In genomic region chr21:44401386-44402160, GRCh38 we compare ENCODE assay signal across 22 cellular contexts. TPM values are rescaled to one million over a fixed set of nuclear protein-coding genes. Genes with fewer than 3 reads are reported as not detected.
DNase-seq lines count a peak whose midpoint lies in the region; ATAC-seq and TF ChIP-seq lines count a peak whose summit lies in the region.
"Had no signal": no experiment of that assay in that cellular context is flagged by ENCODE, and none has a peak within 500 bp of the region (broad histone marks: within the 10 kb centered on the region; RNA-seq: fewer than 3 reads in every experiment).

No MANE protein-coding gene starts in this region.

- H3K9me3 ChIP-seq in heart right ventricle (no peaks in the 10 kb centered on the region), neural progenitor cell (ENCODE audit: low read depth) (no peaks in the 10 kb centered on the region)
- H3K9me3 ChIP-seq: SJCRH30 had no signal

- intact Hi-C loops in cardiac septum (cut with DNase I) = no loop called here
- intact Hi-C loops in heart right ventricle (cut with DNase I) = no loop called here

- peak; percentile 70 for DNase-seq in cardiac septum (ENCODE audit: low spot score)
- DNase-seq in heart right ventricle = no peak
- DNase-seq in ecto neural progenitor cell (ENCODE audit: low spot score) = peak; percentile 42
- DNase-seq in neural progenitor cell (ENCODE audit: low spot score) = no peak
- DNase-seq in anterior cingulate cortex (lab: John Stamatoyannopoulos, UW) = no peak
- DNase-seq in NOMO-1 treated with DMSO at 0.1 percent for 48 hours (lab: John Stamatoyannopoulos, UW; ENCODE audit: unreplicated experiment) = no peak
- no peak for DNase-seq in stimulated activated CD4-positive, alpha-beta T cell treated with anti-CD3 and anti-CD28 coated beads, Interleukin-12 subunit alpha, Interleukin-12 subunit beta, amount 100 ng/mL, for 4 hours
- DNase-seq: GOT3; HCEC 1CT; KG1; NCI-H1092 treated with DMSO at 0.1 percent for 48 hours; NCI-H1436 treated with DMSO at 0.1 percent for 48 hours; NCI-H2029; NCI-H2227 treated with DMSO at 0.1 percent for 48 hours; NCI-H510A treated with DMSO at 0.1 percent for 48 hours; NCI-H774; NK-92 treated with Interleukin-12 subunit alpha and Interleukin-12 subunit beta, amount 100 ng/mL, for 24 hours; SJCRH30 had no signal

- H3K27me3 Mint-ChIP-seq in neural progenitor cell (ENCODE audit: insufficient read depth, low read depth) = peaks cover 2% of the 10 kb centered on the region
- H3K27me3 Mint-ChIP-seq: B cell had no signal

- peak overlapping the region; percentile 74 for H3K27ac Mint-ChIP-seq in neural progenitor cell
- H3K27ac Mint-ChIP-seq: B cell had no signal

- no peak overlapping the region for H3K4me2 ChIP-seq in neural progenitor cell

- 86% methylated on average over 30 to 32 of the region's 32 CpGs for WGBS in heart right ventricle, 2 donors

- no peaks in the 10 kb centered on the region for H3K79me2 ChIP-seq in neural progenitor cell (ENCODE audit: low read depth)

- peaks cover 0 to 72% (median 0%) of the 10 kb centered on the region in 9 donors for H3K36me3 ChIP-seq in heart right ventricle
- H3K36me3 ChIP-seq in neural progenitor cell = no peaks in the 10 kb centered on the region
- H3K36me3 ChIP-seq: SJCRH30 had no signal

- H3K9me3 Mint-ChIP-seq in neural progenitor cell = no peaks in the 10 kb centered on the region

- no peaks in the 10 kb centered on the region for H3K4me1 Mint-ChIP-seq in neural progenitor cell
- H3K4me1 Mint-ChIP-seq: B cell had no signal

- H3K4me1 ChIP-seq in heart right ventricle = no peaks in the 10 kb centered on the region
- no peaks in the 10 kb centered on the region for H3K4me1 ChIP-seq in neural progenitor cell
- H3K4me1 ChIP-seq: SJCRH30 had no signal

- H3K4me3 Mint-ChIP-seq in neural progenitor cell = no peak overlapping the region
- H3K4me3 Mint-ChIP-seq: B cell had no signal

- H3K36me3 Mint-ChIP-seq in neural progenitor cell = no peaks in the 10 kb centered on the region

- ATAC-seq in heart right ventricle = no peak
- ATAC-seq: Panc1 had no signal

- no peak overlapping the region for H3K27ac ChIP-seq in heart right ventricle
- H3K27ac ChIP-seq in neural progenitor cell = no peak overlapping the region
- H3K27ac ChIP-seq: HL-60, SJCRH30 had no signal

- H2AFZ ChIP-seq in neural progenitor cell (replicated peaks) = no peak overlapping the region

- TF ChIP-seq CTCF in heart right ventricle (IDR thresholded peaks at IDR 0.05) = no peak
- TF ChIP-seq CTCF in neural progenitor cell (IDR thresholded peaks at IDR 0.05) = no peak

- H3K9ac ChIP-seq in neural progenitor cell = no peak overlapping the region

- H3K27me3 ChIP-seq in heart right ventricle (peaks cover 0 to 19% (median 0%) of the 10 kb centered on the region in 7 donors), neural progenitor cell (no peaks in the 10 kb centered on the region)
- H3K27me3 ChIP-seq: SJCRH30 had no signal

- peaks cover 14% of the 10 kb centered on the region for H3F3A ChIP-seq in neural progenitor cell (ENCODE audit: low read depth)

- H4K20me1 ChIP-seq in neural progenitor cell (ENCODE audit: low read depth) = no peaks in the 10 kb centered on the region

- H3K4me3 ChIP-seq in heart right ventricle (no peak overlapping the region), neural progenitor cell (no peak overlapping the region)
- H3K4me3 ChIP-seq: SJCRH30 had no signal

RNA-seq across cellular contexts. Expression of gene TRPM2, which starts 48.2 kb away (rescaled TPM):
- total RNA-seq in cardiac septum (1.2 TPM), heart right ventricle (1 to 10 TPM in 5 of 10 donors, under 1 TPM in 5; 0.34 to 8.5 (median 0.89) TPM), neural progenitor cell (ENCODE audit: low replicate concordance) (0.28 TPM in 1 of 2 replicates, not detected in the other)
- 1 to 10 TPM; 1.2 to 2.4 TPM for polyA plus RNA-seq in heart right ventricle
- total RNA-seq: HT-29 had no signal

RNA-seq across cellular contexts. Expression of gene LRRC3, which starts 53.7 kb away (rescaled TPM):
- total RNA-seq in cardiac septum (2.9 TPM), heart right ventricle (1 to 10 TPM; 1.2 to 3.2 (median 2.1) TPM), neural progenitor cell (ENCODE audit: low replicate concordance) (2.5 and 4.9 TPM in 2 replicates)
- 1 to 10 TPM; 1.2 to 2.3 TPM for polyA plus RNA-seq in heart right ventricle
- total RNA-seq: SJCRH30 had no signal

Comparison
In these comparisons a context has a peak if more than half of its experiments do, and no peak if none do; other contexts are left out.
1. DNase-seq: peak in cardiac septum (single experiment) and ecto neural progenitor cell (single experiment); none in heart right ventricle (0 of 2), neural progenitor cell (single experiment), anterior cingulate cortex (0 of 58), NOMO-1 treated with DMSO at 0.1 percent for 48 hours (single experiment) and stimulated activated CD4-positive, alpha-beta T cell treated with anti-CD3 and anti-CD28 coated beads, Interleukin-12 subunit alpha, Interleukin-12 subunit beta, amount 100 ng/mL, for 4 hours (single experiment).